Comparison of ENCODE assay signal across 9 cellular contexts in the genomic region with DNA sequence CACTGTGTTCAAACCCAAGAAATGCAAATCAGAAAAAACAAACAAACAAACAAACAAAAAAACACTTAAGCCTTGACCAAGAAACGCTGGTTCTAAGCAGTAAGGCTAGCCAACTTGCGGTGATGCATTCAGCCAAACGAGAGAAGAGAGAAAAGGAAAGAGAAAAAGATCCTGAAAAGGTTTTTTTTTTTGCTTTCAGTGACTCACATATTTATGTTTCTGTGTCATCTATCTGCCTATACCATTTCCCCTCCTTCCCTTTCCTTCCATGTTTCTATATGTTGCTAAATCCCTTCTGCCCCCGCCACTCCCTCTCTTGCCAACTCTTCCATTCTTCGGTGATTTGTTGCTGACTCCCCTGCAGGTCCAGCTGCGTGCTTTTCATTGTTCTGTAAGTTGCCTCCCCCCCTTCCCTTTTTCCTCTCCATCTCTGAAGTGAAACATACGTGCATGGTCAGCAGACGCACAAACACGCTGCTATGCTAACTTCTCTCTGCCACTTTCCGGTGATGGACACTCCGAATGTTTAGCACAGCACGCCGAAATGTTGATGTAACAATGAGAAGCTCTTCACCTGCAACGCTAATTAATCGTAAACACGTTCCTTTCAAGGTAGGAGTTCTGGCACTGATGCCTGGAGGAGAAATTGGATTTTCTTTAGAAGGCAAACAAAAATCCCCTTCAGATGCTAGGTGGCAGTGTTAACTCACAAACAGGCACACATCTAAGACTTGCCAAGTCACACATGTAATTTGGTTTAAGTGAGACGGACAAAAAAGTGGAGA.
A peak's percentile ranks its signal among the peaks of the same experiment; 100 is the strongest.
DNase-seq lines count a peak whose midpoint lies in the region; ATAC-seq and TF ChIP-seq lines count a peak whose summit lies in the region.
"Had no signal": no experiment of that assay in that cellular context is flagged by ENCODE, and none has a peak within 500 bp of the region (broad histone marks: within the 10 kb centered on the region; RNA-seq: fewer than 3 reads in every experiment).

No MANE protein-coding gene starts in this region.

- no peaks in the 10 kb centered on the region for H3K4me1 ChIP-seq in ascending aorta

- intact Hi-C loops in ascending aorta (cut with DNase I): loop anchor here (5.0 to 10.0 kb wide), 4 partner anchors 158 to 853 kb away; no protein-coding TSS in a partner anchor

- no peaks in the 10 kb centered on the region for H3K27me3 ChIP-seq in ascending aorta

- no peaks in the 10 kb centered on the region for H3K36me3 ChIP-seq in ascending aorta

- H3K27ac ChIP-seq in ascending aorta: no peak overlapping the region
- H3K27ac ChIP-seq: HL-60 had no signal

- no peaks in the 10 kb centered on the region for H3K9me3 ChIP-seq in ascending aorta

- DNase-seq in C1 segment of cervical spinal cord (lab: John Stamatoyannopoulos, UW) (peak in 10 of 14 donors; percentile 3 to 39 (median 20)), NCI-H146 treated with DMSO at 0.1 percent for 48 hours (lab: John Stamatoyannopoulos, UW; ENCODE audit: unreplicated experiment) (peak; percentile 55), ascending aorta (ENCODE audit: low spot score in 2 of 2) (no peak), inferior parietal cortex (ENCODE audit: extremely low spot score) (peak; percentile 84), stromal cell of bone marrow (ENCODE audit: low read depth) (peak; percentile 40)
- DNase-seq in stimulated activated CD8-positive, alpha-beta memory T cell treated with anti-CD3 and anti-CD28 coated beads, Interleukin-4, amount 100 ng/mL, for 48 hours: no peak

- peak; percentile 28 to 69 (median 57) for TF ChIP-seq CTCF in ascending aorta (IDR thresholded peaks at IDR 0.05)

- peak overlapping the region; percentile 57 to 60 for H3K4me3 ChIP-seq in ascending aorta

- ATAC-seq in GM21528 (IDR thresholded peaks at IDR 0.05; ENCODE audit: low FRiP score, unreplicated experiment) (peak; percentile 71), HG03442 (IDR thresholded peaks at IDR 0.05; ENCODE audit: unreplicated experiment) (no peak)

Comparison
In these comparisons a context has a peak if more than half of its experiments do, and no peak if none do; other contexts are left out.
1. DNase-seq: peak in C1 segment of cervical spinal cord (10 of 14), NCI-H146 treated with DMSO at 0.1 percent for 48 hours (single experiment), inferior parietal cortex (single experiment) and stromal cell of bone marrow (single experiment); none in ascending aorta (0 of 2) and stimulated activated CD8-positive, alpha-beta memory T cell treated with anti-CD3 and anti-CD28 coated beads, Interleukin-4, amount 100 ng/mL, for 48 hours (single experiment).